Comparison of ENCODE assay signal across 18 cellular contexts in the genomic region with DNA sequence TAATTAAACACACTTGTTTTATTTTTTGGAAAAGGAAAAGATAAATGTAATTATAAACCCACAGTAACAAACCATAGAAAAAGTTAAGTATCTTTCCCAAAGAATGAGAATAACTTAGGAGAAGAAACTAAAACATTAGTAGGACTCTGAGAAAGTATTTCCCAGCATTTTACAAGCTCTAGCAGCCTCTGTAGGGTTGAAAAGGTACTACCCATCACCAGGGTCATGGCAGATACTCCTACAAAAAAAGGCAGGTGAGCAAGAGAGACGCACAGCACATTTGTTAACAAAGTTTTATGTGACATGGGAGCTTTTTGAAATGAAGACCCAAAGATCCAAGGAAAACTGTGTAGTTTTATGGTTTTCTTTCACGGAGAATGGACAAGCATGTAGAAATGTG.
DNase-seq lines count a peak whose midpoint lies in the region; ATAC-seq and TF ChIP-seq lines count a peak whose summit lies in the region.
"Had no signal": no experiment of that assay in that cellular context is flagged by ENCODE, and none has a peak within 500 bp of the region (broad histone marks: within the 10 kb centered on the region; RNA-seq: fewer than 3 reads in every experiment).

No MANE protein-coding gene starts in this region.

- peaks cover 12% of the 10 kb centered on the region for H3K4me1 ChIP-seq in PC-3 (ENCODE audit: insufficient read depth, low read length)
- H3K4me1 ChIP-seq in endodermal cell (ENCODE audit: control insufficient read depth, insufficient read depth, low read length) = no peaks in the 10 kb centered on the region
- H3K4me1 ChIP-seq: uterus had no signal

- 85 to 95% methylated on average over 2 of the region's 2 CpGs for WGBS in endodermal cell (ENCODE audit: insufficient coverage in 1 of 2, insufficient read length in 1 of 2), 2 experiments

- peaks cover 23% of the 10 kb centered on the region for H3K4me1 Mint-ChIP-seq in endodermal cell

- intact Hi-C loops in PC-3 (cut with micrococcal nuclease) = no loop called here

- no peak overlapping the region for H3K4me3 Mint-ChIP-seq in endodermal cell
- H3K4me3 Mint-ChIP-seq: activated CD4-positive, alpha-beta memory T cell treated with anti-CD3 and anti-CD28 coated beads for 36 hours had no signal

- no peak overlapping the region for H3K27ac ChIP-seq in 22Rv1
- H3K27ac ChIP-seq in PC-3 (ENCODE audit: low read length) = no peak overlapping the region
- H3K27ac ChIP-seq in endodermal cell (ENCODE audit: low read depth, low read length) = no peak overlapping the region
- H3K27ac ChIP-seq: uterus had no signal

- CTCF ChIA-PET in PC-3 (lab: Charles Lee) = interaction anchor here (0.7 kb wide), 1 partner anchor 107 kb away, joined by 3 read pairs; no protein-coding TSS in a partner anchor

- H3K79me2 ChIP-seq in PC-3 (ENCODE audit: low read length) = no peaks in the 10 kb centered on the region

- no peak overlapping the region for H3K27ac Mint-ChIP-seq in endodermal cell
- H3K27ac Mint-ChIP-seq: activated CD4-positive, alpha-beta memory T cell treated with anti-CD3 and anti-CD28 coated beads for 36 hours had no signal

- H3K9me3 ChIP-seq in PC-3 (ENCODE audit: low read length) (no peaks in the 10 kb centered on the region), endodermal cell (ENCODE audit: control insufficient read depth, low read length) (no peaks in the 10 kb centered on the region)
- H3K9me3 ChIP-seq: uterus had no signal

- H3F3A ChIP-seq in PC-3 (ENCODE audit: low read length, unreplicated experiment) = no peaks in the 10 kb centered on the region

- H3K9ac ChIP-seq in PC-3 (ENCODE audit: low read length) = no peak overlapping the region
- no peak overlapping the region for H3K9ac ChIP-seq in endodermal cell (ENCODE audit: extremely low read depth, low read length, poor library complexity, severe bottlenecking)

- ATAC-seq in PC-3 (peak; percentile 35; the same call in 1 of the 2 replicates), GM19397 (IDR thresholded peaks at IDR 0.05; ENCODE audit: unreplicated experiment) (no peak)

- H3K4me3 ChIP-seq in GM12865 (ENCODE audit: low read depth, low read length) (no peak overlapping the region), PC-3 (ENCODE audit: low read length) (no peak overlapping the region), endodermal cell (ENCODE audit: low read length) (no peak overlapping the region)
- H3K4me3 ChIP-seq: uterus had no signal

- H4K20me1 ChIP-seq in PC-3 (ENCODE audit: low read length) = no peaks in the 10 kb centered on the region

- no peak overlapping the region for H3K4me2 ChIP-seq in PC-3 (ENCODE audit: low read length)

- H3K9me2 ChIP-seq in PC-3 (replicated peaks; ENCODE audit: low read length) = no peaks in the 10 kb centered on the region

- DNase-seq in GM12865 (ENCODE audit: low read depth) (no peak), PC-3 (no peak), endodermal cell (peak; percentile 63), NCI-H2196 (lab: John Stamatoyannopoulos, UW; ENCODE audit: unreplicated experiment) (no peak), cerebellar nuclear complex (lab: John Stamatoyannopoulos, UW) (no peak), NCI-H146 (lab: John Stamatoyannopoulos, UW) (no peak)
- DNase-seq: activated CD4-positive, alpha-beta memory T cell treated with anti-CD3 and anti-CD28 coated beads for 36 hours; amygdala; effector CD4-positive, alpha-beta T cell; kidney glomerular epithelial cell; NCI-H1048; NCI-H226; retina; stimulated activated CD4-positive, alpha-beta T cell treated with anti-CD3 and anti-CD28 coated beads, Interleukin-4, amount 100 ng/mL, for 4 hours; T-helper 9 cell; uterus had no signal

- POLR2A ChIA-PET in PC-3 (lab: Charles Lee; ENCODE audit: unreplicated experiment) = no interaction called here

- H3K27me3 Mint-ChIP-seq in endodermal cell (ENCODE audit: insufficient read depth) = no peaks in the 10 kb centered on the region

- no peaks in the 10 kb centered on the region for H3K9me3 Mint-ChIP-seq in endodermal cell
- H3K9me3 Mint-ChIP-seq: activated CD4-positive, alpha-beta memory T cell treated with anti-CD3 and anti-CD28 coated beads for 36 hours had no signal

- no peak overlapping the region for H2AFZ ChIP-seq in PC-3 (ENCODE audit: low read length)

- no peaks in the 10 kb centered on the region for H3K36me3 Mint-ChIP-seq in endodermal cell (ENCODE audit: low read depth)
- H3K36me3 Mint-ChIP-seq: activated CD4-positive, alpha-beta memory T cell treated with anti-CD3 and anti-CD28 coated beads for 36 hours had no signal

- no TSS peak for BruUV-seq in PC-3 (replicated peaks; lab: Mats Ljungman, UMichigan)

- TF ChIP-seq CTCF in 22Rv1 (IDR thresholded peaks at IDR 0.05) (peak; percentile 18; the same call in 1 of the 2 replicates), GM12865 (IDR thresholded peaks at IDR 0.05; ENCODE audit: insufficient read depth, low read depth, low read length, missing control alignments) (peak; percentile 6), PC-3 (conservative IDR thresholded peaks at IDR 0.05; ENCODE audit: low read depth, low read length) (no peak; the same call in 1 of the 2 replicates), endodermal cell (conservative IDR thresholded peaks at IDR 0.05) (peak; percentile 75)

- H3K27me3 ChIP-seq in PC-3 (ENCODE audit: low read length) (no peaks in the 10 kb centered on the region), endodermal cell (ENCODE audit: control insufficient read depth, insufficient read depth, low read length, poor library complexity, severe bottlenecking) (no peaks in the 10 kb centered on the region)
- H3K27me3 ChIP-seq: uterus had no signal

- H3K36me3 ChIP-seq in PC-3 (ENCODE audit: low read depth, low read length) (no peaks in the 10 kb centered on the region), endodermal cell (ENCODE audit: control insufficient read depth, insufficient read depth, low read length) (no peaks in the 10 kb centered on the region)
- H3K36me3 ChIP-seq: uterus had no signal
